In genomic region chr1:153566414-153567371, GRCh38 we compare ENCODE assay signal across 1 cellular context.
TF ChIP-seq lines count a peak whose summit lies in the region.

No MANE protein-coding gene starts in this region.

TF ChIP-seq in K562, 482 proteins besides CTCF, POLR2A, EP300 and RAD21 (continued from another document and continues in another):
- TF ChIP-seq RNF219 (CRISPR knock-in tag; IDR thresholded peaks at IDR 0.05) (no peak), FOXA3 (CRISPR knock-in tag; conservative IDR thresholded peaks at IDR 0.05 in 1 of 2, IDR thresholded peaks at IDR 0.05 in 1 of 2) (peak in 1 of 2 experiments; percentile 43; a peak in 1 of 4 replicates), KLF13 (tag; IDR thresholded peaks at IDR 0.05; ENCODE audit: borderline replicate concordance, low read depth) (peak; percentile 50; the same call in 1 of the 2 replicates), GABPB1 (CRISPR knock-in tag; IDR thresholded peaks at IDR 0.05) (peak; percentile 69), C11orf30 (IDR thresholded peaks at IDR 0.05; ENCODE audit: low read depth) (peak; percentile 85), SNAPC5 (CRISPR knock-in tag; IDR thresholded peaks at IDR 0.05) (no peak), TSC22D4 (tag; IDR thresholded peaks at IDR 0.05) (no peak), CREB5 (CRISPR knock-in tag; IDR thresholded peaks at IDR 0.05) (0 out of 2 replicates have a peak, but pooled peaks have one; percentile 24), CREM (IDR thresholded peaks at IDR 0.05; ENCODE audit: low read depth) (peak; percentile 78), ARNT (IDR thresholded peaks at IDR 0.05) (peak; percentile 33 to 38; a peak in 1 of 4 replicates), MLLT1 (IDR thresholded peaks at IDR 0.05) (no peak), RFX5 (IDR thresholded peaks at IDR 0.05; ENCODE audit: low read depth, low read length) (no peak), RERE (CRISPR knock-in tag; IDR thresholded peaks at IDR 0.05; ENCODE audit: borderline replicate concordance) (no peak), RHOXF2B (CRISPR knock-in tag; conservative IDR thresholded peaks at IDR 0.05) (no peak), ZNF561 (CRISPR knock-in tag; conservative IDR thresholded peaks at IDR 0.05) (no peak), PREB (CRISPR knock-in tag; IDR thresholded peaks at IDR 0.05) (no peak), CBFA2T3 (IDR thresholded peaks at IDR 0.05) (peak; percentile 85), KLF1 (tag; IDR thresholded peaks at IDR 0.05) (peak; percentile 89), KDM2B (CRISPR knock-in tag; IDR thresholded peaks at IDR 0.05) (no peak), ZNF41 (CRISPR knock-in tag; conservative IDR thresholded peaks at IDR 0.05) (no peak), ZNF707 (CRISPR knock-in tag; conservative IDR thresholded peaks at IDR 0.05) (no peak), ZNF217 (CRISPR knock-in tag; IDR thresholded peaks at IDR 0.05) (no peak), SREBF2 (CRISPR knock-in tag; IDR thresholded peaks at IDR 0.05) (no peak), BRD4 (IDR thresholded peaks at IDR 0.05) (no peak; the same call in none of the 2 replicates), SPI1 (IDR thresholded peaks at IDR 0.05; ENCODE audit: borderline replicate concordance, low read depth, low read length) (no peak), HMBOX1 (IDR thresholded peaks at IDR 0.05) (no peak; the same call in 1 of the 2 replicates), CREB3L1 (IDR thresholded peaks at IDR 0.05; ENCODE audit: borderline replicate concordance, low read depth) (0 out of 2 replicates have a peak, but pooled peaks have one; percentile 33), SAFB (IDR thresholded peaks at IDR 0.05; ENCODE audit: borderline replicate concordance, low read depth, low read length) (no peak), RBM22 (IDR thresholded peaks at IDR 0.05; ENCODE audit: low read depth, low read length, poor library complexity, severe bottlenecking) (no peak), ZBTB33 (CRISPR knock-in tag; IDR thresholded peaks at IDR 0.05) (no peak), ESRRA (IDR thresholded peaks at IDR 0.05; ENCODE audit: borderline replicate concordance, low read depth) (peak; percentile 9; the same call in 1 of the 2 replicates), ZNF398 (CRISPR knock-in tag; IDR thresholded peaks at IDR 0.05) (no peak), ATF7 (IDR thresholded peaks at IDR 0.05) (peak; percentile 66; the same call in 1 of the 2 replicates), HDGF (IDR thresholded peaks at IDR 0.05) (0 out of 2 replicates have a peak, but pooled peaks have one; percentile 19), IRF9 (tag; IDR thresholded peaks at IDR 0.05) (peak; percentile 15; the same call in 1 of the 2 replicates)
